ENCODE assay signal across 9 cellular contexts in genomic region chr17:45311406-45311761, GRCh38. TPM values are rescaled to one million over a fixed set of nuclear protein-coding genes. Genes with fewer than 3 reads are reported as not detected.
A peak's percentile ranks its signal among the peaks of the same experiment; 100 is the strongest.
DNase-seq lines count a peak whose midpoint lies in the region; ATAC-seq and TF ChIP-seq lines count a peak whose summit lies in the region.
"Had no signal": no experiment of that assay in that cellular context is flagged by ENCODE, and none has a peak within 500 bp of the region (broad histone marks: within the 10 kb centered on the region; RNA-seq: fewer than 3 reads in every experiment).

No MANE protein-coding gene starts in this region.

- H3K4me1 Mint-ChIP-seq in T-cell: peaks cover 84 to 88% (median 84%) of the 10 kb centered on the region in 3 donors
- peaks cover 35% of the 10 kb centered on the region for H3K4me1 Mint-ChIP-seq in glutamatergic neuron (ENCODE audit: low read depth, unreplicated experiment)

- intact Hi-C loops in stomach (cut with DNase I; ENCODE audit: low total_unique reads): no loop called here

- H3K4me3 ChIP-seq in stomach: peak overlapping the region in 3 of 4 donors; percentile 4 to 38 (median 15)

- TF ChIP-seq EP300 in stomach (IDR thresholded peaks at IDR 0.05): no peak

- H3K36me3 Mint-ChIP-seq in T-cell (peaks cover 12% of the 10 kb centered on the region), glutamatergic neuron (ENCODE audit: unreplicated experiment) (no peaks in the 10 kb centered on the region)

- 32 to 45% (median 35%) methylated on average over 4 of the region's 4 CpGs for WGBS in stomach, 5 donors

- TF ChIP-seq POLR2A in stomach (IDR thresholded peaks at IDR 0.05): no peak

- peak; percentile 43 for DNase-seq in NCI-H82 (lab: John Stamatoyannopoulos, UW)
- DNase-seq in NCI-H82 treated with DMSO at 0.1 percent for 48 hours (lab: John Stamatoyannopoulos, UW; ENCODE audit: unreplicated experiment): no peak
- no peak for DNase-seq in T-cell
- DNase-seq in glutamatergic neuron: no peak
- DNase-seq in stomach: no peak
- DNase-seq in NCI-H2227 (lab: John Stamatoyannopoulos, UW; ENCODE audit: unreplicated experiment): no peak

- POLR2A ChIA-PET in T-cell (lab: Charles Lee): interaction anchor here in 1 of 2 donors (1.4 kb wide), 1 partner anchor 18 kb away, joined by 5 read pairs; no protein-coding TSS in a partner anchor

- CTCF ChIA-PET in T-cell (lab: Charles Lee): interaction anchor here (0.8 to 2.5 kb wide), 6 partner anchors 24 to 176 kb away, joined by 3 to 7 read pairs (median 5); partner anchors contain the start of gene ACBD4 (in 1 of the 2)

- peaks cover 82 to 100% (median 97%) of the 10 kb centered on the region in 4 donors for H3K4me1 ChIP-seq in stomach

- H3K9me3 Mint-ChIP-seq in T-cell: no peaks in the 10 kb centered on the region
- peaks cover 4% of the 10 kb centered on the region for H3K9me3 Mint-ChIP-seq in glutamatergic neuron (ENCODE audit: unreplicated experiment)

- ATAC-seq in T-cell (replicated peaks in 1 of 4): no peak
- no peak for ATAC-seq in GM18502 (IDR thresholded peaks at IDR 0.05; ENCODE audit: poor library complexity, unreplicated experiment)
- no peak for ATAC-seq in HG03565 (IDR thresholded peaks at IDR 0.05; ENCODE audit: unreplicated experiment)

- H3K27ac Mint-ChIP-seq in T-cell: peak overlapping the region; percentile 97 to 99
- peak overlapping the region; percentile 55 for H3K27ac Mint-ChIP-seq in glutamatergic neuron (ENCODE audit: unreplicated experiment)

- no peaks in the 10 kb centered on the region for H3K9me3 ChIP-seq in stomach

- no peaks in the 10 kb centered on the region for H3K27me3 ChIP-seq in stomach

- H3K27me3 Mint-ChIP-seq in T-cell (no peaks in the 10 kb centered on the region), glutamatergic neuron (ENCODE audit: unreplicated experiment) (peaks cover 9% of the 10 kb centered on the region)

- H3K27ac ChIP-seq in stomach: peak overlapping the region; percentile 96 to 98 (median 96)

- H3K36me3 ChIP-seq in stomach: no peaks in the 10 kb centered on the region

- H3K4me3 Mint-ChIP-seq in T-cell (peak overlapping the region; percentile 21 to 85 (median 28)), glutamatergic neuron (ENCODE audit: unreplicated experiment) (no peak overlapping the region)

- TF ChIP-seq CTCF in glutamatergic neuron (IDR thresholded peaks at IDR 0.05; ENCODE audit: partially characterized antibody, unreplicated experiment) (no peak), stomach (IDR thresholded peaks at IDR 0.05) (no peak)

RNA-seq across cellular contexts. Expression of gene MAP3K14, which starts 5.4 kb away (rescaled TPM):
- total RNA-seq in T-cell (10 to 100 TPM; 34.4 to 49.8 (median 42.8) TPM), glutamatergic neuron (ENCODE audit: unreplicated experiment) (5.7 TPM), stomach (10 to 100 TPM in 2 of 5 donors, 1 to 10 TPM in 3; 1.2 to 17.7 (median 9.7) TPM)
- polyA plus RNA-seq in stomach: 10 to 100 TPM in 1 of 3 donors, 1 to 10 TPM in 2; 6.3 to 11.0 (median 6.4) TPM

RNA-seq across cellular contexts. Expression of gene SPATA32, which starts 49.5 kb away (rescaled TPM):
- total RNA-seq in T-cell (under 1 TPM in 4 of 5 donors, not detected in 1; 0.37 to 0.55 (median 0.42) TPM), glutamatergic neuron (ENCODE audit: unreplicated experiment) (not detected), stomach (not detected)
- polyA plus RNA-seq in stomach: not detected
- polyA plus RNA-seq: BJ had no signal
